In the genomic region with DNA sequence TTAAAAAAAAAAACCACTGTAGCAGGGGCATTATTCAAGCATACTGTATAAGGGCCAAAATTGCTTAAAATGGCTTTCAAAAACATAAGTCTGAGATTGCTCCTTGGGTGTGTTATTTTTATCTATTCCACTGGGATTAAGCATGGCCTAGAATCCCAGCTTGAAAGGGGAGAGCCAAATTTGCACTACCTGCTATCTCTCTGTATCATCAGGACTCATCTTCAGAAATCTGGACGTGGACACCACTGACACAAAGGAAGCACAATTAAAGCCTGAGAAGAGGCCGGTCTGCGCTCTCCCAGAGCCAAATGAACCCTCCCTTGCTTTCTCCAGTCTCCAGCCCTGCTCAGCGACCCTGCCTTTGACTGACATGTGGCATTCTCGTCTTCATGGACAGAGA, we compare ENCODE assay signal across 21 cellular contexts.
DNase-seq lines count a peak whose midpoint lies in the region; ATAC-seq, FAIRE-seq and TF ChIP-seq lines count a peak whose summit lies in the region.
"Had no signal": no experiment of that assay in that cellular context is flagged by ENCODE, and none has a peak within 500 bp of the region (broad histone marks: within the 10 kb centered on the region; RNA-seq: fewer than 3 reads in every experiment).

No MANE protein-coding gene starts in this region.

- POLR2A ChIA-PET in activated CD4-positive, alpha-beta T cell treated with anti-CD3 and anti-CD28 coated beads for 36 hours (lab: Charles Lee), result no interaction called here

- H3K27ac Mint-ChIP-seq in glutamatergic neuron (ENCODE audit: unreplicated experiment), result peak overlapping the region; percentile 90
- H3K27ac Mint-ChIP-seq in activated CD4-positive, alpha-beta T cell treated with anti-CD3 and anti-CD28 coated beads for 36 hours, result no peak overlapping the region
- H3K27ac Mint-ChIP-seq: CD4-positive, alpha-beta T cell had no signal

- no peak overlapping the region; the same call in 1 of the 2 replicates for H3K27ac ChIP-seq in BLaER1

- peak overlapping the region; percentile 75 for H3K4me3 Mint-ChIP-seq in glutamatergic neuron (ENCODE audit: unreplicated experiment)
- no peak overlapping the region for H3K4me3 Mint-ChIP-seq in activated CD4-positive, alpha-beta T cell treated with anti-CD3 and anti-CD28 coated beads for 36 hours
- H3K4me3 Mint-ChIP-seq: CD4-positive, alpha-beta T cell had no signal

- peaks cover 80% of the 10 kb centered on the region for H3K36me3 ChIP-seq in BLaER1
- H3K36me3 ChIP-seq: BE2C had no signal

- no peaks in the 10 kb centered on the region for H3K27me3 ChIP-seq in BLaER1
- H3K27me3 ChIP-seq: BE2C had no signal

- FAIRE-seq in GM19239 (lab: Jason Lieb, UNC), result peak; percentile 21
- FAIRE-seq: A204.1, GM12878, H1 had no signal

- ATAC-seq in sciatic nerve, result peak; percentile 16
- ATAC-seq in HG02885 (IDR thresholded peaks at IDR 0.05; ENCODE audit: poor library complexity, unreplicated experiment), result no peak
- ATAC-seq in activated CD4-positive, alpha-beta T cell treated with anti-CD3 and anti-CD28 coated beads for 36 hours, result no peak
- ATAC-seq: GM12878, HCT116 had no signal

- H3K4me3 ChIP-seq in BLaER1, result no peak overlapping the region
- H3K4me3 ChIP-seq: GM12878 had no signal

- peak overlapping the region; percentile 41 for H3K4me2 ChIP-seq in BLaER1

- no peak for DNase-seq in GM19239 (ENCODE audit: insufficient read length, low spot score)
- peak; percentile 35 for DNase-seq in glutamatergic neuron
- no peak for DNase-seq in sciatic nerve (ENCODE audit: low spot score)
- DNase-seq in stimulated activated CD4-positive, alpha-beta T cell treated with anti-CD3 and anti-CD28 coated beads, Interleukin-2, amount 100 ng/mL, for 48 hours, result no peak
- DNase-seq in activated CD4-positive, alpha-beta T cell treated with anti-CD3 and anti-CD28 coated beads for 36 hours, result no peak
- DNase-seq: BE2C; CD4-positive, alpha-beta T cell; COR-L47; DMS79; NCI-H1417; NCI-H1694 treated with DMSO at 0.1 percent for 48 hours; NCI-H446 treated with DMSO at 0.1 percent for 48 hours; NCI-H526 treated with DMSO at 0.1 percent for 48 hours; SHP77 had no signal

- peaks cover 72% of the 10 kb centered on the region for H3K4me1 Mint-ChIP-seq in glutamatergic neuron (ENCODE audit: low read depth, unreplicated experiment)
- H3K4me1 Mint-ChIP-seq in activated CD4-positive, alpha-beta T cell treated with anti-CD3 and anti-CD28 coated beads for 36 hours, result no peaks in the 10 kb centered on the region

- H3K9me3 Mint-ChIP-seq in glutamatergic neuron (ENCODE audit: unreplicated experiment), result peaks cover 21% of the 10 kb centered on the region
- H3K9me3 Mint-ChIP-seq in activated CD4-positive, alpha-beta T cell treated with anti-CD3 and anti-CD28 coated beads for 36 hours (ENCODE audit: low read depth), result no peaks in the 10 kb centered on the region
- H3K9me3 Mint-ChIP-seq: CD4-positive, alpha-beta T cell; IgD-negative memory B cell had no signal

- peaks cover 92% of the 10 kb centered on the region for H3K4me1 ChIP-seq in BLaER1
- H3K4me1 ChIP-seq: BE2C had no signal

- peaks cover 100% of the 10 kb centered on the region for H4K20me1 ChIP-seq in BLaER1

- no peaks in the 10 kb centered on the region for H3K9me3 ChIP-seq in BLaER1
- H3K9me3 ChIP-seq: BE2C had no signal

- H3K9ac ChIP-seq in BLaER1, result no peak overlapping the region

- intact Hi-C loops in sciatic nerve (cut with DNase I), result no loop called here
- intact Hi-C loops in activated CD4-positive, alpha-beta T cell treated with anti-CD3 and anti-CD28 coated beads for 36 hours (cut with DNase I, micrococcal nuclease), result no loop called here

- peaks cover 31% of the 10 kb centered on the region for H3K27me3 Mint-ChIP-seq in glutamatergic neuron (ENCODE audit: unreplicated experiment)
- H3K27me3 Mint-ChIP-seq in activated CD4-positive, alpha-beta T cell treated with anti-CD3 and anti-CD28 coated beads for 36 hours, result no peaks in the 10 kb centered on the region
- H3K27me3 Mint-ChIP-seq: IgD-negative memory B cell had no signal

- CTCF ChIA-PET in activated CD4-positive, alpha-beta T cell treated with anti-CD3 and anti-CD28 coated beads for 36 hours (lab: Charles Lee), result no interaction called here

- no peak for TF ChIP-seq CTCF in glutamatergic neuron (IDR thresholded peaks at IDR 0.05; ENCODE audit: partially characterized antibody, unreplicated experiment)

- H3K36me3 Mint-ChIP-seq in glutamatergic neuron (ENCODE audit: unreplicated experiment), result peaks cover 7% of the 10 kb centered on the region
- H3K36me3 Mint-ChIP-seq in activated CD4-positive, alpha-beta T cell treated with anti-CD3 and anti-CD28 coated beads for 36 hours (ENCODE audit: low read depth), result no peaks in the 10 kb centered on the region
